In the genomic region with DNA sequence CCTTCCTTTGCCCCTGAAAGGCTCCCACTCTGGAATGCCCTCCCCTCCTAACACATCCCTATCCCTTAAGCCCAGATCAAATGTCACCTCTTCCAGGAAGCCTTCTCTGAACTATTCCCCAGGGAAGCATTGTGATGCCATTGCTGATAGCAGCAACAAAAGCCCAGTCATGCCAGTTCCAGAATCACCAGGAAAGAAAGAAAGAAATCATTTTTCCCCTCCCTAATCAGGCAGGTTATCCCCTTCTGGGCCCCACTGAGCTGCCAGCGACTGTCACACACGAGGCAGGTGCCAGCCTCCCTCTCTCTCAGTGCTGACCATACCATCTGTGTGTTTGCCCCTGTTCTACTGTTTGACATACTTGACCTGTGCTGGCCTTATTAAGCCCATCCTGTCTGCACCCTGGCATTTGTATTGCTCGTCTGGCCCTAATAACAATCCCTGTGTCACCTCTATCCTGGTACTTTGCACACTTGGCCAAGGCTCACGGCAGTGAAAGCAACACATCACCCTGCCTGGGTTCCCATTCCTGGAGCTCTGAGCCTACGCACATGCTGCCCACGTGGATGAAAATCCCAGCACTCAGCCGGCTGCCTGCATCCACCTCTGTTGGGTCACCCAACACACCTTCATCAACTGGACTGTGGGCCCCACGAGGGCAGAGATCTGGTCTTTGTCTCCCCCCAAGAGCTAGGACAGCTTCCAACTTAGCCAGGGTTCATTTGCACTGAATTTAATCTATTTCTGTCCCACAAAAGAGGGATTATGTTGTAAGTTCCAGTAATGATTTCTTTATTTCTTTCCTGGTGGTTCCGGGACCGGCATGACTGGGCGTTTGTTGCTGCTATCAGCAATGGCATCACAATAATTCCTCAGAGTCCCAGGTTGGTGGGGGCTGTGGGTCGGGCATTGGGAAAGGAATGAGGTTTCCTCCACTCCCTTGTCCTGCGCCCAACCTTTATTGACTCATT, we compare ENCODE assay signal across 1 cellular context.
TF ChIP-seq lines count a peak whose summit lies in the region.

No MANE protein-coding gene starts in this region.

TF ChIP-seq in HepG2, 621 proteins besides CTCF, POLR2A, EP300 and RAD21 (continued from another document and continues in another):
- TF ChIP-seq PRDM4 (CRISPR knock-in tag; IDR thresholded peaks at IDR 0.05; ENCODE audit: borderline replicate concordance) (no peak), ZNF747 (CRISPR knock-in tag; IDR thresholded peaks at IDR 0.05; ENCODE audit: borderline replicate concordance) (0 out of 2 replicates have a peak, but pooled peaks have one; percentile 60), TCF7L2 (IDR thresholded peaks at IDR 0.05; ENCODE audit: low read depth, low read length) (no peak), RCOR2 (CRISPR knock-in tag; IDR thresholded peaks at IDR 0.05) (0 out of 2 replicates have a peak, but pooled peaks have one; percentile 13), ZNF350 (CRISPR knock-in tag; IDR thresholded peaks at IDR 0.05; ENCODE audit: borderline replicate concordance, low read depth) (peak; percentile 92), SMYD3 (CRISPR knock-in tag; IDR thresholded peaks at IDR 0.05) (peak; percentile 91), AKAP8 (CRISPR knock-in tag; IDR thresholded peaks at IDR 0.05) (0 out of 2 replicates have a peak, but pooled peaks have one; percentile 69), CREB3 (CRISPR knock-in tag; IDR thresholded peaks at IDR 0.05) (0 out of 2 replicates have a peak, but pooled peaks have one; percentile 70), ZNF546 (CRISPR knock-in tag; conservative IDR thresholded peaks at IDR 0.05) (peak; percentile 80), IKZF1 (IDR thresholded peaks at IDR 0.05) (no peak), ATF1 (CRISPR knock-in tag; IDR thresholded peaks at IDR 0.05) (no peak), ZNF75D (CRISPR knock-in tag; IDR thresholded peaks at IDR 0.05; ENCODE audit: borderline replicate concordance) (no peak), TMF1 (CRISPR knock-in tag; IDR thresholded peaks at IDR 0.05; ENCODE audit: low read depth) (no peak), THAP8 (CRISPR knock-in tag; IDR thresholded peaks at IDR 0.05; ENCODE audit: borderline replicate concordance) (no peak), ZNF777 (CRISPR knock-in tag; IDR thresholded peaks at IDR 0.05) (no peak), E2F1 (CRISPR knock-in tag; IDR thresholded peaks at IDR 0.05) (no peak), ZNF501 (CRISPR knock-in tag; IDR thresholded peaks at IDR 0.05) (peak; percentile 94), SRY (CRISPR knock-in tag; IDR thresholded peaks at IDR 0.05) (0 out of 2 replicates have a peak, but pooled peaks have one; percentile 75), CCAR2 (optimal IDR thresholded peaks at IDR 0.05; ENCODE audit: low read depth, low read length) (no peak), ERF (CRISPR knock-in tag; IDR thresholded peaks at IDR 0.05) (peak; percentile 98), ZNF629 (CRISPR knock-in tag; conservative IDR thresholded peaks at IDR 0.05) (no peak; the same call in 1 of the 2 replicates), ZBTB7B (CRISPR knock-in tag; IDR thresholded peaks at IDR 0.05) (peak; percentile 74; the same call in 1 of the 2 replicates), DNMT1 (CRISPR knock-in tag; IDR thresholded peaks at IDR 0.05) (0 out of 2 replicates have a peak, but pooled peaks have one; percentile 60), ZNF878 (CRISPR knock-in tag; IDR thresholded peaks at IDR 0.05) (peak; percentile 98), ZFP36 (IDR thresholded peaks at IDR 0.05; ENCODE audit: borderline replicate concordance, low read depth, low read length, partially characterized antibody) (peak; percentile 86), THRA (CRISPR knock-in tag; IDR thresholded peaks at IDR 0.05; ENCODE audit: borderline replicate concordance) (peak; percentile 50; the same call in 1 of the 2 replicates), TGIF2 (CRISPR knock-in tag; IDR thresholded peaks at IDR 0.05) (peak; percentile 77; the same call in 1 of the 2 replicates), ZFP62 (CRISPR knock-in tag; IDR thresholded peaks at IDR 0.05) (no peak), PCBP1 (IDR thresholded peaks at IDR 0.05; ENCODE audit: borderline replicate concordance, low read depth, low read length) (no peak), HNF4A (CRISPR knock-in tag; IDR thresholded peaks at IDR 0.05) (peak; percentile 60), ZBTB3 (CRISPR knock-in tag; IDR thresholded peaks at IDR 0.05; ENCODE audit: borderline replicate concordance, low read depth) (0 out of 2 replicates have a peak, but pooled peaks have one; percentile 51), SKI (IDR thresholded peaks at IDR 0.05; ENCODE audit: partially characterized antibody) (peak; percentile 64), BRD4 (CRISPR knock-in tag; IDR thresholded peaks at IDR 0.05) (no peak)
- TF ChIP-seq, protein P1, sequence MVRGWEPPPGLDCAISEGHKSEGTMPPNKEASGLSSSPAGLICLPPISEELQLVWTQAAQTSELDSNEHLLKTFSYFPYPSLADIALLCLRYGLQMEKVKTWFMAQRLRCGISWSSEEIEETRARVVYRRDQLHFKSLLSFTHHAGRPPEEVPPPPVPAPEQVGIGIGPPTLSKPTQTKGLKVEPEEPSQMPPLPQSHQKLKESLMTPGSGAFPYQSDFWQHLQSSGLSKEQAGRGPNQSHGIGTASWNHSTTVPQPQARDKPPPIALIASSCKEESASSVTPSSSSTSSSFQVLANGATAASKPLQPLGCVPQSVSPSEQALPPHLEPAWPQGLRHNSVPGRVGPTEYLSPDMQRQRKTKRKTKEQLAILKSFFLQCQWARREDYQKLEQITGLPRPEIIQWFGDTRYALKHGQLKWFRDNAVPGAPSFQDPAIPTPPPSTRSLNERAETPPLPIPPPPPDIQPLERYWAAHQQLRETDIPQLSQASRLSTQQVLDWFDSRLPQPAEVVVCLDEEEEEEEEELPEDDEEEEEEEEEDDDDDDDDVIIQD (CRISPR knock-in tag; IDR thresholded peaks at IDR 0.05; ENCODE audit: low read depth), result no peak
- TF ChIP-seq, protein P2, sequence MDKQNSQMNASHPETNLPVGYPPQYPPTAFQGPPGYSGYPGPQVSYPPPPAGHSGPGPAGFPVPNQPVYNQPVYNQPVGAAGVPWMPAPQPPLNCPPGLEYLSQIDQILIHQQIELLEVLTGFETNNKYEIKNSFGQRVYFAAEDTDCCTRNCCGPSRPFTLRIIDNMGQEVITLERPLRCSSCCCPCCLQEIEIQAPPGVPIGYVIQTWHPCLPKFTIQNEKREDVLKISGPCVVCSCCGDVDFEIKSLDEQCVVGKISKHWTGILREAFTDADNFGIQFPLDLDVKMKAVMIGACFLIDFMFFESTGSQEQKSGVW (CRISPR knock-in tag; IDR thresholded peaks at IDR 0.05; ENCODE audit: borderline replicate concordance), result peak; percentile 13; the same call in 1 of the 2 replicates
- TF ChIP-seq, protein P3, sequence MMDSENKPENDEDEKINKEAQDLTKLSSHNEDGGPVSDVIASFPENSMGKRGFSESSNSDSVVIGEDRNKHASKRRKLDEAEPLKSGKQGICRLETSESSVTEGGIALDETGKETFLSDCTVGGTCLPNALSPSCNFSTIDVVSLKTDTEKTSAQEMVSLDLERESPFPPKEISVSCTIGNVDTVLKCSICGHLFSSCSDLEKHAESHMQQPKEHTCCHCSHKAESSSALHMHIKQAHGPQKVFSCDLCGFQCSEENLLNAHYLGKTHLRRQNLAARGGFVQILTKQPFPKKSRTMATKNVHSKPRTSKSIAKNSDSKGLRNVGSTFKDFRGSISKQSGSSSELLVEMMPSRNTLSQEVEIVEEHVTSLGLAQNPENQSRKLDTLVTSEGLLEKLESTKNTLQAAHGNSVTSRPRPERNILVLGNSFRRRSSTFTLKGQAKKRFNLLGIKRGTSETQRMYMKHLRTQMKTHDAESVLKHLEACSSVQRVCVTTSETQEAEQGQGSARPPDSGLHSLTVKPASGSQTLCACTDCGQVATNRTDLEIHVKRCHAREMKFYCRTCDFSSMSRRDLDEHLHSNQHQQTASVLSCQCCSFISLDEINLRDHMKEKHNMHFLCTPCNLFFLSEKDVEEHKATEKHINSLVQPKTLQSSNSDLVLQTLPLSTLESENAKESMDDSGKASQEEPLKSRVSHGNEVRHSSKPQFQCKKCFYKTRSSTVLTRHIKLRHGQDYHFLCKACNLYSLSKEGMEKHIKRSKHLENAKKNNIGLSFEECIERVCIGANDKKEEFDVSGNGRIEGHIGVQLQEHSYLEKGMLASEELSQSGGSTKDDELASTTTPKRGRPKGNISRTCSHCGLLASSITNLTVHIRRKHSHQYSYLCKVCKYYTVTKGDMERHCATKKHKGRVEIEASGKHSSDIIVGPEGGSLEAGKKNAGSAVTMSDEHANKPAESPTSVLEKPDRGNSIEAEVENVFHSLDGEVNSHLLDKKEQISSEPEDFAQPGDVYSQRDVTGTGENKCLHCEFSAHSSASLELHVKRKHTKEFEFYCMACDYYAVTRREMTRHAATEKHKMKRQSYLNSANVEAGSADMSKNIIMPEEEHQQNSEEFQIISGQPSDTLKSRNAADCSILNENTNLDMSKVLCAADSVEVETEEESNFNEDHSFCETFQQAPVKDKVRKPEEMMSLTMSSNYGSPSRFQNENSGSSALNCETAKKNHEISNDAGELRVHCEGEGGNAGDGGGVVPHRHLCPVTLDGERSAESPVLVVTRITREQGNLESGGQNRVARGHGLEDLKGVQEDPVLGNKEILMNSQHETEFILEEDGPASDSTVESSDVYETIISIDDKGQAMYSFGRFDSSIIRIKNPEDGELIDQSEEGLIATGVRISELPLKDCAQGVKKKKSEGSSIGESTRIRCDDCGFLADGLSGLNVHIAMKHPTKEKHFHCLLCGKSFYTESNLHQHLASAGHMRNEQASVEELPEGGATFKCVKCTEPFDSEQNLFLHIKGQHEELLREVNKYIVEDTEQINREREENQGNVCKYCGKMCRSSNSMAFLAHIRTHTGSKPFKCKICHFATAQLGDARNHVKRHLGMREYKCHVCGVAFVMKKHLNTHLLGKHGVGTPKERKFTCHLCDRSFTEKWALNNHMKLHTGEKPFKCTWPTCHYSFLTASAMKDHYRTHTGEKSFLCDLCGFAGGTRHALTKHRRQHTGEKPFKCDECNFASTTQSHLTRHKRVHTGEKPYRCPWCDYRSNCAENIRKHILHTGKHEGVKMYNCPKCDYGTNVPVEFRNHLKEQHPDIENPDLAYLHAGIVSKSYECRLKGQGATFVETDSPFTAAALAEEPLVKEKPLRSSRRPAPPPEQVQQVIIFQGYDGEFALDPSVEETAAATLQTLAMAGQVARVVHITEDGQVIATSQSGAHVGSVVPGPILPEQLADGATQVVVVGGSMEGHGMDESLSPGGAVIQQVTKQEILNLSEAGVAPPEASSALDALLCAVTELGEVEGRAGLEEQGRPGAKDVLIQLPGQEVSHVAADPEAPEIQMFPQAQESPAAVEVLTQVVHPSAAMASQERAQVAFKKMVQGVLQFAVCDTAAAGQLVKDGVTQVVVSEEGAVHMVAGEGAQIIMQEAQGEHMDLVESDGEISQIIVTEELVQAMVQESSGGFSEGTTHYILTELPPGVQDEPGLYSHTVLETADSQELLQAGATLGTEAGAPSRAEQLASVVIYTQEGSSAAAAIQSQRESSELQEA (CRISPR knock-in tag; IDR thresholded peaks at IDR 0.05; ENCODE audit: not compliant biosample characterization), result peak; percentile 87
- TF ChIP-seq, protein P4, sequence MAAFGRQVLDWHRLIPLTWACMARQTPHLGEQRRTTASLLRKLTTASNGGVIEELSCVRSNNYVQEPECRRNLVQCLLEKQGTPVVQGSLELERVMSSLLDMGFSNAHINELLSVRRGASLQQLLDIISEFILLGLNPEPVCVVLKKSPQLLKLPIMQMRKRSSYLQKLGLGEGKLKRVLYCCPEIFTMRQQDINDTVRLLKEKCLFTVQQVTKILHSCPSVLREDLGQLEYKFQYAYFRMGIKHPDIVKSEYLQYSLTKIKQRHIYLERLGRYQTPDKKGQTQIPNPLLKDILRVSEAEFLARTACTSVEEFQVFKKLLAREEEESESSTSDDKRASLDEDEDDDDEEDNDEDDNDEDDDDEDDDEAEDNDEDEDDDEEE (CRISPR knock-in tag; IDR thresholded peaks at IDR 0.05), result peak; percentile 95
